In the genomic region with DNA sequence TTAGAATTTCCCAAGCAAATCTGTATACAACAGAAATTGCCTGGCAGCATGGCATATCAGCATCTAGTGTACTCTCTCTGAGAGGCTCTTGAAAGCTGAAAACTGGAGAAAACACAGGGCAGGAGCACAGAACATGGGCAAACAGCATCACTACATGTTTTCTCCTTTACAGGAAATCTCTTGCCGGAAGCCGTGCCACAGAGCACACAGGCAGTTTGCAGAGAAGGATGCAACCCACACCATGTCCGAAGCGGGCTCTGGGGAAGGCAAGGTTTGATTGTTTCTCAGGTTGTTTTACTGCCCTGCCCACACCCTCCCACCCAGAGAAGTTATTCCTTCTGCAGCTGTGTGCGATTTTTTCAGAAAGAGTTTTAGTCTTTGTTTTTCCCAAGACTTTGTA, we compare ENCODE assay signal across 12 cellular contexts. TPM values are rescaled to one million over a fixed set of nuclear protein-coding genes. Genes with fewer than 3 reads are reported as not detected.
DNase-seq lines count a peak whose midpoint lies in the region; ATAC-seq, FAIRE-seq and TF ChIP-seq lines count a peak whose summit lies in the region.
"Had no signal": no experiment of that assay in that cellular context is flagged by ENCODE, and none has a peak within 500 bp of the region (broad histone marks: within the 10 kb centered on the region; RNA-seq: fewer than 3 reads in every experiment).

No MANE protein-coding gene starts in this region.

- TF ChIP-seq CTCF in endothelial cell of umbilical vein (IDR thresholded peaks at IDR 0.05; ENCODE audit: extremely low read depth in 1 of 2, insufficient read depth in 1 of 2, low read depth in 1 of 2, low read length in 2 of 2): no peak
- no peak for TF ChIP-seq CTCF in esophagus muscularis mucosa (IDR thresholded peaks at IDR 0.05)

- no peak for TF ChIP-seq EP300 in esophagus muscularis mucosa (IDR thresholded peaks at IDR 0.05)

- no peak overlapping the region for H2AFZ ChIP-seq in endothelial cell of umbilical vein (ENCODE audit: low read depth, low read length)

- peak; percentile 44 for ATAC-seq in CD4-positive, CD25-positive, alpha-beta regulatory T cell (ENCODE audit: low read depth in 2 of 2)
- ATAC-seq in GM21825 (IDR thresholded peaks at IDR 0.05; ENCODE audit: unreplicated experiment) (peak; percentile 22), GM19328 (IDR thresholded peaks at IDR 0.05; ENCODE audit: unreplicated experiment) (no peak), GM21786 (IDR thresholded peaks at IDR 0.05; ENCODE audit: unreplicated experiment) (no peak)
- no peak for ATAC-seq in activated CD4-positive, CD25-positive, alpha-beta regulatory T cell treated with anti-CD3 and anti-CD28 coated beads, Interleukin-2, amount 50 U/mL, for 24 hours

- no peaks in the 10 kb centered on the region for H3K9me3 ChIP-seq in CD4-positive, CD25-positive, alpha-beta regulatory T cell (ENCODE audit: control insufficient read depth in 2 of 2, low read length in 2 of 2)
- H3K9me3 ChIP-seq in endothelial cell of umbilical vein (replicated peaks; ENCODE audit: control insufficient read depth, insufficient read depth, low read length) (no peaks in the 10 kb centered on the region), esophagus muscularis mucosa (no peaks in the 10 kb centered on the region)

- FAIRE-seq in endothelial cell of umbilical vein (lab: Jason Lieb, UNC): peak; percentile 24

- H3K27ac Mint-ChIP-seq in CD4-positive, CD25-positive, alpha-beta regulatory T cell: peak overlapping the region; percentile 95 to 100 (median 97)
- peak overlapping the region; percentile 98 for H3K27ac Mint-ChIP-seq in activated CD4-positive, alpha-beta T cell treated with anti-CD3 and anti-CD28 coated beads, Interleukin-2, amount 10 ng/mL, durations not matched to agents 7 days and 5 days
- H3K27ac Mint-ChIP-seq: endodermal cell had no signal

- H3K4me3 Mint-ChIP-seq in CD4-positive, CD25-positive, alpha-beta regulatory T cell: peak overlapping the region; percentile 43 to 85 (median 80)
- peak overlapping the region; percentile 78 for H3K4me3 Mint-ChIP-seq in activated CD4-positive, alpha-beta T cell treated with anti-CD3 and anti-CD28 coated beads, Interleukin-2, amount 10 ng/mL, durations not matched to agents 7 days and 5 days
- H3K4me3 Mint-ChIP-seq: endodermal cell had no signal

- H3K9ac ChIP-seq in endothelial cell of umbilical vein (replicated peaks; ENCODE audit: extremely low read depth, insufficient read depth, low read length): no peak overlapping the region

- H3K36me3 ChIP-seq in CD4-positive, CD25-positive, alpha-beta regulatory T cell (ENCODE audit: control insufficient read depth, insufficient read depth, low read length): no peaks in the 10 kb centered on the region
- H3K36me3 ChIP-seq in endothelial cell of umbilical vein (ENCODE audit: control insufficient read depth in 2 of 2, extremely low read depth in 1 of 2, insufficient read depth in 2 of 2, low read length in 2 of 2): no peaks in the 10 kb centered on the region
- H3K36me3 ChIP-seq in esophagus muscularis mucosa: no peaks in the 10 kb centered on the region

- H3K79me2 ChIP-seq in endothelial cell of umbilical vein (ENCODE audit: control insufficient read depth, insufficient read depth, low read length): no peaks in the 10 kb centered on the region

- POLR2A ChIA-PET in activated CD4-positive, alpha-beta T cell treated with anti-CD3 and anti-CD28 coated beads, Interleukin-2, amount 10 ng/mL, durations not matched to agents 7 days and 5 days (lab: Charles Lee): interaction anchor here (0.5 to 3.9 kb wide), 4 partner anchors 86 to 110 kb away, joined by 3 to 39 read pairs (median 6); no protein-coding TSS in a partner anchor
- POLR2A ChIA-PET in endothelial cell of umbilical vein (lab: Charles Lee): no interaction called here

- TF ChIP-seq POLR2A in endothelial cell of umbilical vein (IDR thresholded peaks at IDR 0.05; ENCODE audit: low read depth, low read length): no peak
- no peak for TF ChIP-seq POLR2A in esophagus muscularis mucosa (IDR thresholded peaks at IDR 0.05; ENCODE audit: low read depth)

- peaks cover 47 to 97% (median 65%) of the 10 kb centered on the region in 4 donors for H3K4me1 Mint-ChIP-seq in CD4-positive, CD25-positive, alpha-beta regulatory T cell
- peaks cover 86% of the 10 kb centered on the region for H3K4me1 Mint-ChIP-seq in activated CD4-positive, alpha-beta T cell treated with anti-CD3 and anti-CD28 coated beads, Interleukin-2, amount 10 ng/mL, durations not matched to agents 7 days and 5 days

- H3K9me1 ChIP-seq in endothelial cell of umbilical vein (replicated peaks; ENCODE audit: control insufficient read depth, extremely low read depth, insufficient read depth, low read length): no peaks in the 10 kb centered on the region

- BruUV-seq in endothelial cell of umbilical vein (replicated peaks; lab: Mats Ljungman, UMichigan): no TSS peak

- no peaks in the 10 kb centered on the region for H3K9me3 Mint-ChIP-seq in CD4-positive, CD25-positive, alpha-beta regulatory T cell
- H3K9me3 Mint-ChIP-seq in activated CD4-positive, alpha-beta T cell treated with anti-CD3 and anti-CD28 coated beads, Interleukin-2, amount 10 ng/mL, durations not matched to agents 7 days and 5 days: no peaks in the 10 kb centered on the region

- H3K4me1 ChIP-seq in CD4-positive, CD25-positive, alpha-beta regulatory T cell (ENCODE audit: control insufficient read depth, insufficient read depth, low read length, poor library complexity, severe bottlenecking): peaks cover 84% of the 10 kb centered on the region
- H3K4me1 ChIP-seq in endothelial cell of umbilical vein (ENCODE audit: control insufficient read depth, extremely low read depth, insufficient read depth, low read length): peaks cover 13% of the 10 kb centered on the region
- peaks cover 0 to 17% (median 14%) of the 10 kb centered on the region in 4 donors for H3K4me1 ChIP-seq in esophagus muscularis mucosa

- CTCF ChIA-PET in activated CD4-positive, alpha-beta T cell treated with anti-CD3 and anti-CD28 coated beads, Interleukin-2, amount 10 ng/mL, durations not matched to agents 7 days and 5 days (lab: Charles Lee): interaction anchor here (1.2 to 16.4 kb wide), 7 partner anchors 9 to 137 kb away, joined by 3 to 137 read pairs (median 5); a partner anchor contains a TSS
- CTCF ChIA-PET in endothelial cell of umbilical vein (lab: Charles Lee): no interaction called here

- no peaks in the 10 kb centered on the region for H3K36me3 Mint-ChIP-seq in CD4-positive, CD25-positive, alpha-beta regulatory T cell
- peaks cover 11% of the 10 kb centered on the region for H3K36me3 Mint-ChIP-seq in activated CD4-positive, alpha-beta T cell treated with anti-CD3 and anti-CD28 coated beads, Interleukin-2, amount 10 ng/mL, durations not matched to agents 7 days and 5 days (ENCODE audit: low read depth)

- DNase-seq in CD4-positive, CD25-positive, alpha-beta regulatory T cell: peak in 2 of 3 donors; percentile 59 to 84
- peak; percentile 72 for DNase-seq in activated CD4-positive, alpha-beta T cell treated with anti-CD3 and anti-CD28 coated beads, Interleukin-2, amount 10 ng/mL, durations not matched to agents 7 days and 5 days
- DNase-seq in endothelial cell of umbilical vein (ENCODE audit: low read depth, low spot score) (no peak), esophagus muscularis mucosa (ENCODE audit: extremely low spot score) (no peak)
- DNase-seq: endodermal cell, NCI-H510A had no signal

- intact Hi-C loops in endothelial cell of umbilical vein (cut with micrococcal nuclease): no loop called here
- intact Hi-C loops in esophagus muscularis mucosa (cut with DNase I): no loop called here

- 86% methylated on average over 5 of the region's 5 CpGs for WGBS in esophagus muscularis mucosa

- dilution Hi-C loops in endothelial cell of umbilical vein (cut with MboI; ENCODE audit: extremely low pct_ligation_motif_present, low sequenced_read_pairs): no loop called here

- H3K27ac ChIP-seq in CD4-positive, CD25-positive, alpha-beta regulatory T cell (ENCODE audit: insufficient read depth, low read length, poor library complexity, severe bottlenecking): peak overlapping the region; percentile 96
- H3K27ac ChIP-seq in endothelial cell of umbilical vein (ENCODE audit: insufficient read depth, low read depth, low read length) (no peak overlapping the region), esophagus muscularis mucosa (replicated peaks in 1 of 4) (no peak overlapping the region)

- no peak overlapping the region for H3K4me2 ChIP-seq in endothelial cell of umbilical vein (ENCODE audit: insufficient read depth, low read length)

- no peaks in the 10 kb centered on the region for H4K20me1 ChIP-seq in endothelial cell of umbilical vein (replicated peaks; ENCODE audit: control insufficient read depth, extremely low read depth, insufficient read depth, low read length)

- no peaks in the 10 kb centered on the region for H3K27me3 ChIP-seq in CD4-positive, CD25-positive, alpha-beta regulatory T cell (ENCODE audit: control insufficient read depth, insufficient read depth, low read length)
- H3K27me3 ChIP-seq in endothelial cell of umbilical vein (ENCODE audit: control insufficient read depth in 2 of 2, insufficient read depth in 2 of 2, low read length in 2 of 2) (no peaks in the 10 kb centered on the region), esophagus muscularis mucosa (no peaks in the 10 kb centered on the region)

- H3K4me3 ChIP-seq in CD4-positive, CD25-positive, alpha-beta regulatory T cell (ENCODE audit: low read depth, low read length): peak overlapping the region; percentile 79
- H3K4me3 ChIP-seq in endothelial cell of umbilical vein (replicated peaks in 1 of 3; ENCODE audit: insufficient read depth in 1 of 3, low read depth in 1 of 3, low read length in 3 of 3) (no peak overlapping the region), esophagus muscularis mucosa (no peak overlapping the region)
- H3K4me3 ChIP-seq: skin epidermis had no signal

- H3K27me3 Mint-ChIP-seq in CD4-positive, CD25-positive, alpha-beta regulatory T cell: no peaks in the 10 kb centered on the region
- no peaks in the 10 kb centered on the region for H3K27me3 Mint-ChIP-seq in activated CD4-positive, alpha-beta T cell treated with anti-CD3 and anti-CD28 coated beads, Interleukin-2, amount 10 ng/mL, durations not matched to agents 7 days and 5 days

RNA-seq across cellular contexts. Expression of a gene that starts 41.1 kb away (rescaled TPM):
- total RNA-seq in CD4-positive, CD25-positive, alpha-beta regulatory T cell: not detected
- not detected for polyA plus RNA-seq in CD4-positive, CD25-positive, alpha-beta regulatory T cell
- not detected for total RNA-seq in activated CD4-positive, alpha-beta T cell treated with anti-CD3 and anti-CD28 coated beads, Interleukin-2, amount 10 ng/mL, durations not matched to agents 7 days and 5 days
- total RNA-seq in endothelial cell of umbilical vein (not detected in 2 replicates), esophagus muscularis mucosa (not detected)
- polyA plus RNA-seq in endothelial cell of umbilical vein: not detected in 2 replicates
- not detected in 2 replicates for polyA plus RNA-seq in endothelial cell of umbilical vein (2011; cell fraction: cytosol; rRNA removed)
- polyA plus RNA-seq in endothelial cell of umbilical vein (2011; cell fraction: nucleus; rRNA removed): not detected in 2 replicates
- polyA plus RNA-seq in endothelial cell of umbilical vein (2012): not detected in 2 replicates
- not detected in 2 replicates for polyA minus RNA-seq in endothelial cell of umbilical vein
- polyA minus RNA-seq in endothelial cell of umbilical vein (2011; cell fraction: cytosol; rRNA and poly(A)+ RNA removed): not detected
- polyA minus RNA-seq in endothelial cell of umbilical vein (2011; cell fraction: nucleus; rRNA and poly(A)+ RNA removed): not detected in 2 replicates
- total RNA-seq: endodermal cell had no signal
- polyA plus RNA-seq: BJ had no signal

Comparison
In these comparisons a context has a peak if more than half of its experiments do, and no peak if none do; other contexts are left out.
1. ATAC-seq: peak in CD4-positive, CD25-positive, alpha-beta regulatory T cell (2 of 2) and GM21825 (single experiment); none in GM19328 (single experiment), GM21786 (single experiment) and activated CD4-positive, CD25-positive, alpha-beta regulatory T cell treated with anti-CD3 and anti-CD28 coated beads, Interleukin-2, amount 50 U/mL, for 24 hours (0 of 2).
2. DNase-seq: peak in CD4-positive, CD25-positive, alpha-beta regulatory T cell (2 of 3) and activated CD4-positive, alpha-beta T cell treated with anti-CD3 and anti-CD28 coated beads, Interleukin-2, amount 10 ng/mL, durations not matched to agents 7 days and 5 days (single experiment); none in endothelial cell of umbilical vein (single experiment) and esophagus muscularis mucosa (single experiment).